In the genomic region with DNA sequence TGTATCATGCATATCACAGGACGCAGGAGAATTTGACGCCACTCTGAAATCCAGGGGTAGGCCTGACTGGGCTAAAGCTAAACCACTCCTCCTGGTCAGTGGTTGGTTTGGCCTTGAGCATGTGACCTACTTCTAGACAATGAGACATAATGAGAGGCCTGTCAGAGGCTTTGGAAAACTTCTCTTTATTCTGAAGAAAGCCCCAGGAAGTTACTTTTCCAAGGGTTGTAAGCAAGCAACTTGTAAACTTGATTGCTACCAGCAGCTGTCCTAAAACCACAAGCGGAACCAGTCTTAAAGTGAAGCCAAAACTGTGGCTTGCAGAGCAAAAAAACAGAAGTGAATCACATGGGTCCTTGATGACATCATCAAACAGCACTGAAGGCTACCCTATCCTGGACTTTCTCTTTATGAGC, we compare ENCODE assay signal across 8 cellular contexts.
DNase-seq lines count a peak whose midpoint lies in the region; ATAC-seq and TF ChIP-seq lines count a peak whose summit lies in the region.

No MANE protein-coding gene starts in this region.

- POLR2A ChIA-PET in PC-3 (lab: Charles Lee; ENCODE audit: unreplicated experiment) = no interaction called here

- no peaks in the 10 kb centered on the region for H4K20me1 ChIP-seq in PC-3 (ENCODE audit: low read length)

- no peak overlapping the region for H3K4me3 ChIP-seq in PC-3 (ENCODE audit: low read length)
- no peak overlapping the region for H3K4me3 ChIP-seq in fibroblast of villous mesenchyme (ENCODE audit: low read depth, low read length)

- CTCF ChIA-PET in PC-3 (lab: Charles Lee) = no interaction called here

- no peak for TF ChIP-seq CTCF in PC-3 (conservative IDR thresholded peaks at IDR 0.05; ENCODE audit: low read depth, low read length)
- TF ChIP-seq CTCF in fibroblast of villous mesenchyme (IDR thresholded peaks at IDR 0.05; ENCODE audit: insufficient read depth, low read depth, low read length) = no peak

- H3K27me3 ChIP-seq in PC-3 (ENCODE audit: low read length) = no peaks in the 10 kb centered on the region

- H3K9ac ChIP-seq in PC-3 (ENCODE audit: low read length) = no peak overlapping the region

- H3K9me2 ChIP-seq in PC-3 (replicated peaks; ENCODE audit: low read length) = no peaks in the 10 kb centered on the region

- ATAC-seq in PC-3 (no peak), GM18858 (IDR thresholded peaks at IDR 0.05; ENCODE audit: unreplicated experiment) (no peak)

- DNase-seq in GDM1 (lab: John Stamatoyannopoulos, UW) (peak; percentile 25), PC-3 (peak; percentile 19), fibroblast of villous mesenchyme (ENCODE audit: low read depth) (peak; percentile 89), pons (ENCODE audit: low spot score) (peak; percentile 89), NCI-H1930 (lab: John Stamatoyannopoulos, UW) (no peak), NCI-H128 (lab: John Stamatoyannopoulos, UW; ENCODE audit: unreplicated experiment) (no peak)
- no peak for DNase-seq in effector CD8-positive, alpha-beta T cell (lab: John Stamatoyannopoulos, UW)

- H3K27ac ChIP-seq in PC-3 (ENCODE audit: low read length) = no peak overlapping the region

- no peaks in the 10 kb centered on the region for H3F3A ChIP-seq in PC-3 (ENCODE audit: low read length, unreplicated experiment)

- H3K4me1 ChIP-seq in PC-3 (ENCODE audit: insufficient read depth, low read length) = no peaks in the 10 kb centered on the region

- intact Hi-C loops in PC-3 (cut with micrococcal nuclease) = no loop called here

- BruUV-seq in PC-3 (replicated peaks; lab: Mats Ljungman, UMichigan) = no TSS peak

- no peaks in the 10 kb centered on the region for H3K36me3 ChIP-seq in PC-3 (ENCODE audit: low read depth, low read length)

- no peaks in the 10 kb centered on the region for H3K79me2 ChIP-seq in PC-3 (ENCODE audit: low read length)

- no peaks in the 10 kb centered on the region for H3K9me3 ChIP-seq in PC-3 (ENCODE audit: low read length)

- H2AFZ ChIP-seq in PC-3 (ENCODE audit: low read length) = no peak overlapping the region

- no peak overlapping the region for H3K4me2 ChIP-seq in PC-3 (ENCODE audit: low read length)

Comparison
In these comparisons a context has a peak if more than half of its experiments do, and no peak if none do; other contexts are left out.
1. DNase-seq: peak in GDM1 (single experiment), PC-3 (single experiment), fibroblast of villous mesenchyme (single experiment) and pons (single experiment); none in NCI-H1930 (0 of 2), effector CD8-positive, alpha-beta T cell (single experiment) and NCI-H128 (single experiment).